In the genomic region with DNA sequence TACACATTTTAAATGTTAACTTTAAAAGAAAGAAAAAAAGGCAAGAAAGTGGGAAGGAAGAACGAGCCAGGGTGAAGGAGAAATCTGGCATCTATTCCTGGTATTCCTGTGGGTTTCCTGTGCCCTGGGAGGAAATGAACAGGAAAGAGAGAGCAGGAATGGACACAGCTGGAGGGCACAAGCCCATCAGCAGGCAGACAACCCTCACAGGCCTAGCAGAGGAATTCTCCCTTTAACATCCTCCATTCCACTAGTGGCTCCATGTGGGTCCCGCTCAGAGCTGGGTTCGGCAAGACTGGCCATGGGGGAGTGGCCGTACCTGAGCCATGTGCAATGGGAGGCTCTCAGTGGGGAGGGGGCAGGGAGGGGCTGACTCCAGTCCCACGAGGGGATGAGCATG, we compare ENCODE assay signal across 15 cellular contexts. TPM values are rescaled to one million over a fixed set of nuclear protein-coding genes. Genes with fewer than 3 reads are reported as not detected.
A peak's percentile ranks its signal among the peaks of the same experiment; 100 is the strongest.
DNase-seq lines count a peak whose midpoint lies in the region; ATAC-seq, FAIRE-seq and TF ChIP-seq lines count a peak whose summit lies in the region.
"Had no signal": no experiment of that assay in that cellular context is flagged by ENCODE, and none has a peak within 500 bp of the region (broad histone marks: within the 10 kb centered on the region; RNA-seq: fewer than 3 reads in every experiment).

No MANE protein-coding gene starts in this region.

- H2AK5ac ChIP-seq in IMR-90 (ENCODE audit: low read depth, low read length) = peak overlapping the region; percentile 51; the same call in 1 of the 2 replicates

- peaks cover 38% of the 10 kb centered on the region for H3K9me1 ChIP-seq in IMR-90 (ENCODE audit: insufficient read depth, low read length)

- no peak overlapping the region for H3K56ac ChIP-seq in IMR-90 (ENCODE audit: extremely low read depth, insufficient read depth, low read length)

- H3K4me1 ChIP-seq in A549 (peaks cover 36% of the 10 kb centered on the region), IMR-90 (ENCODE audit: control insufficient read depth, insufficient read depth, low read length) (peaks cover 31% of the 10 kb centered on the region)

- peak overlapping the region; percentile 25 to 47 for H3K4me3 Mint-ChIP-seq in effector memory CD8-positive, alpha-beta T cell
- no peak overlapping the region for H3K4me3 Mint-ChIP-seq in natural killer cell treated with Interleukin-12 subunit alpha and Interleukin-12 subunit beta and Interleukin-15 and Interleukin-18, amount 100 ng/mL, for 72 hours
- H3K4me3 Mint-ChIP-seq: activated B cell treated with CpG ODN at 0.5 μM for 24 hours; activated naive CD4-positive, alpha-beta T cell treated with anti-CD3 and anti-CD28 coated beads, Interleukin-2, amount 10 ng/mL, durations not matched to agents 7 days and 5 days had no signal

- WGBS in A549 (ENCODE audit: missing lambda C conversion rate) = 92% methylated on average over 5 of the region's 5 CpGs
- WGBS in IMR-90 (ENCODE audit: extremely low coverage in 2 of 2, insufficient read length in 1 of 2), 2 experiments = no CpG with 5 or more reads among the region's 5 CpGs

- H2BK5ac ChIP-seq in IMR-90 (ENCODE audit: low read depth, low read length, poor library complexity, severe bottlenecking) = no peak overlapping the region

- no peak overlapping the region for H4K8ac ChIP-seq in IMR-90 (ENCODE audit: low read depth in 2 of 2, low read length in 2 of 2)

- no peak overlapping the region for H4K5ac ChIP-seq in IMR-90 (ENCODE audit: low read depth, low read length)

- peaks cover 78 to 80% of the 10 kb centered on the region in 2 donors for H3K4me1 Mint-ChIP-seq in effector memory CD8-positive, alpha-beta T cell (ENCODE audit: low read depth in 2 of 2)
- H3K4me1 Mint-ChIP-seq in natural killer cell treated with Interleukin-12 subunit alpha and Interleukin-12 subunit beta and Interleukin-15 and Interleukin-18, amount 100 ng/mL, for 72 hours (ENCODE audit: low read depth in 2 of 2) = peaks cover 72 to 73% of the 10 kb centered on the region in 2 donors

- H3K27me3 Mint-ChIP-seq in effector memory CD8-positive, alpha-beta T cell = no peaks in the 10 kb centered on the region
- no peaks in the 10 kb centered on the region for H3K27me3 Mint-ChIP-seq in natural killer cell treated with Interleukin-12 subunit alpha and Interleukin-12 subunit beta and Interleukin-15 and Interleukin-18, amount 100 ng/mL, for 72 hours
- H3K27me3 Mint-ChIP-seq: activated B cell treated with CpG ODN at 0.5 μM for 24 hours had no signal

- H3K9me3 ChIP-seq in A549 (no peaks in the 10 kb centered on the region), IMR-90 (ENCODE audit: control insufficient read depth, insufficient read depth, low read length) (no peaks in the 10 kb centered on the region)

- H3K27ac ChIP-seq in A549 (peak overlapping the region; percentile 38 to 67; a peak in 4 of 6 replicates), IMR-90 (ENCODE audit: insufficient read depth, low read length) (no peak overlapping the region)

- peak overlapping the region; percentile 31; the same call in 1 of the 2 replicates for H3K4ac ChIP-seq in IMR-90 (ENCODE audit: low read depth, low read length)

- TF ChIP-seq POLR2A in A549 (IDR thresholded peaks at IDR 0.05; ENCODE audit: low read length) = no peak
- no peak for TF ChIP-seq POLR2A in IMR-90 (IDR thresholded peaks at IDR 0.05; ENCODE audit: low read depth, low read length)

- H3K4me3 ChIP-seq in A549 (no peak overlapping the region), IMR-90 (ENCODE audit: insufficient read depth, low read depth, low read length) (no peak overlapping the region)

- H4K91ac ChIP-seq in IMR-90 (ENCODE audit: insufficient read depth, low read depth, low read length) = no peak overlapping the region

- POLR2A ChIA-PET in A549 (lab: Yijun Ruan, JAX) = no interaction called here
- POLR2A ChIA-PET in IMR-90 (lab: Charles Lee; ENCODE audit: unreplicated experiment) = no interaction called here

- H2BK15ac ChIP-seq in IMR-90 (ENCODE audit: low read depth, low read length) = no peak overlapping the region

- H3K18ac ChIP-seq in IMR-90 (ENCODE audit: low read depth, low read length) = no peak overlapping the region

- ATAC-seq in A549 (no peak), IMR-90 (ENCODE audit: low read depth) (no peak), left colon (no peak), GM19324 (IDR thresholded peaks at IDR 0.05; ENCODE audit: low FRiP score, unreplicated experiment) (no peak)
- no peak for ATAC-seq in effector memory CD8-positive, alpha-beta T cell (replicated peaks)
- no peak for ATAC-seq in natural killer cell treated with Interleukin-12 subunit alpha and Interleukin-12 subunit beta and Interleukin-15 and Interleukin-18, amount 100 ng/mL, for 72 hours

- no peaks in the 10 kb centered on the region; the same call in 1 of the 2 replicates for H4K20me1 ChIP-seq in IMR-90 (ENCODE audit: insufficient read depth, low read length)

- TF ChIP-seq CTCF in A549 (IDR thresholded peaks at IDR 0.05) (no peak), IMR-90 (conservative IDR thresholded peaks at IDR 0.05; ENCODE audit: low read depth, low read length) (no peak)

- DNase-seq in A549 (ENCODE audit: low read depth in 1 of 2, low spot score in 1 of 2) = no peak
- no peak for DNase-seq in IMR-90
- no peak for DNase-seq in effector memory CD8-positive, alpha-beta T cell
- DNase-seq in natural killer cell treated with Interleukin-12 subunit alpha and Interleukin-12 subunit beta and Interleukin-15 and Interleukin-18, amount 100 ng/mL, for 72 hours (ENCODE audit: low spot score) = no peak
- DNase-seq in left colon = no peak
- no peak for DNase-seq in DMS53 (lab: John Stamatoyannopoulos, UW)
- DNase-seq in T1000 (lab: John Stamatoyannopoulos, UW) = no peak
- DNase-seq: activated B cell treated with CpG ODN at 0.5 μM for 24 hours; activated naive CD4-positive, alpha-beta T cell treated with anti-CD3 and anti-CD28 coated beads, Interleukin-2, amount 10 ng/mL, durations not matched to agents 7 days and 5 days; C1 segment of cervical spinal cord; NCI-H446 treated with DMSO at 0.1 percent for 48 hours had no signal

- H3K36me3 Mint-ChIP-seq in effector memory CD8-positive, alpha-beta T cell (ENCODE audit: insufficient read depth) = peaks cover 19% of the 10 kb centered on the region
- H3K36me3 Mint-ChIP-seq in natural killer cell treated with Interleukin-12 subunit alpha and Interleukin-12 subunit beta and Interleukin-15 and Interleukin-18, amount 100 ng/mL, for 72 hours = no peaks in the 10 kb centered on the region

- no peak for TF ChIP-seq RAD21 in A549 (conservative IDR thresholded peaks at IDR 0.05 in 1 of 2, IDR thresholded peaks at IDR 0.05 in 1 of 2)
- TF ChIP-seq RAD21 in IMR-90 (IDR thresholded peaks at IDR 0.05; ENCODE audit: low read length) = no peak

- peaks cover 3 to 43% of the 10 kb centered on the region in 2 experiments; a peak in 3 of 4 replicates for H3K79me1 ChIP-seq in IMR-90 (ENCODE audit: low read depth in 1 of 2, low read length in 2 of 2)

- H2AFZ ChIP-seq in IMR-90 (replicated peaks; ENCODE audit: low read length, poor library complexity) = no peak overlapping the region

- in situ Hi-C loops in IMR-90 (cut with MboI; ENCODE audit: low sequenced_read_pairs) = no loop called here

- dilution Hi-C loops in IMR-90 (cut with HindIII; ENCODE audit: low sequenced_read_pairs, unreplicated experiment) = no loop called here

- H3K27ac Mint-ChIP-seq in effector memory CD8-positive, alpha-beta T cell = peak overlapping the region; percentile 95 to 98
- peak overlapping the region; percentile 98 to 100 for H3K27ac Mint-ChIP-seq in natural killer cell treated with Interleukin-12 subunit alpha and Interleukin-12 subunit beta and Interleukin-15 and Interleukin-18, amount 100 ng/mL, for 72 hours

- FAIRE-seq in A549 (lab: Jason Lieb, UNC) = no peak

- H2BK20ac ChIP-seq in IMR-90 (ENCODE audit: low read depth, low read length) = peak overlapping the region; percentile 36; the same call in 1 of the 2 replicates

- CTCF ChIA-PET in A549 (lab: Yijun Ruan, JAX) = interaction anchor here (1.0 kb wide), 1 partner anchor 12 kb away, joined by 3 read pairs; no protein-coding TSS in a partner anchor
- CTCF ChIA-PET in IMR-90 (lab: Yijun Ruan, JAX) = no interaction called here

- H3K14ac ChIP-seq in IMR-90 (replicated peaks; ENCODE audit: low read depth, low read length) = no peak overlapping the region

- H2AK9ac ChIP-seq in IMR-90 (replicated peaks; ENCODE audit: low read depth, low read length, poor library complexity) = peak overlapping the region; percentile 37

- no peaks in the 10 kb centered on the region for H3K9me3 Mint-ChIP-seq in effector memory CD8-positive, alpha-beta T cell
- no peaks in the 10 kb centered on the region for H3K9me3 Mint-ChIP-seq in natural killer cell treated with Interleukin-12 subunit alpha and Interleukin-12 subunit beta and Interleukin-15 and Interleukin-18, amount 100 ng/mL, for 72 hours
- H3K9me3 Mint-ChIP-seq: activated B cell treated with CpG ODN at 0.5 μM for 24 hours; activated naive CD4-positive, alpha-beta T cell treated with anti-CD3 and anti-CD28 coated beads, Interleukin-2, amount 10 ng/mL, durations not matched to agents 7 days and 5 days had no signal

- TF ChIP-seq EP300 in A549 (IDR thresholded peaks at IDR 0.05) = no peak

- intact Hi-C loops in IMR-90 (cut with micrococcal nuclease) (no loop called here), left colon (cut with DNase I, micrococcal nuclease) (no loop called here)

- peak overlapping the region; percentile 11; the same call in 1 of the 2 replicates for H2BK120ac ChIP-seq in IMR-90 (ENCODE audit: low read depth, low read length)

- H3K4me2 ChIP-seq in A549 = no peak overlapping the region
- no peak overlapping the region for H3K4me2 ChIP-seq in IMR-90 (ENCODE audit: low read depth, low read length)

- H3K36me3 ChIP-seq in IMR-90 (ENCODE audit: control insufficient read depth, insufficient read depth, low read length) = peaks cover 2% of the 10 kb centered on the region; the same call in 1 of the 2 replicates

- no peaks in the 10 kb centered on the region for H3K27me3 ChIP-seq in IMR-90 (ENCODE audit: control insufficient read depth, insufficient read depth, low read length)

- H3K9ac ChIP-seq in IMR-90 (ENCODE audit: low read depth, low read length) = no peak overlapping the region

- BruUV-seq in IMR-90 (replicated peaks; lab: Mats Ljungman, UMichigan) = no TSS peak

- H3K23ac ChIP-seq in IMR-90 (ENCODE audit: low read depth, low read length) = no peak overlapping the region

RNA-seq across cellular contexts. Expression of a gene that starts 30.4 kb away (rescaled TPM):
- 29.5 and 36.3 TPM in 2 replicates for polyA plus RNA-seq in A549 (2011; rRNA removed)
- polyA plus RNA-seq in A549 (2012; cell fraction: cytosol; rRNA removed) = 9.1 and 11.1 TPM in 2 replicates
- polyA plus RNA-seq in A549 (2012; cell fraction: nucleus; rRNA removed) = 11.3 and 15.0 TPM in 2 replicates
- 13.5 to 16.2 TPM (median 13.9 TPM) in 3 replicates for polyA plus RNA-seq in A549 (2017; fragmentation: RNase III; extraction: RNeasy Plus Mini Kit Qiagen cat#74134 plus additional on column Dnase treatment)
- 31.4 and 40.6 TPM in 2 replicates for polyA minus RNA-seq in A549 (2011; rRNA and poly(A)+ RNA removed)
- total RNA-seq in IMR-90 (2012; rRNA removed) = 16.5 and 20.0 TPM in 2 replicates
- polyA plus RNA-seq in IMR-90 (2012; rRNA removed) = 12.6 and 14.7 TPM in 2 replicates
- polyA plus RNA-seq in IMR-90 (2012; cell fraction: cytosol; rRNA removed) = 8.9 and 10.2 TPM in 2 replicates
- polyA plus RNA-seq in IMR-90 (2012; cell fraction: nucleus; rRNA removed; ENCODE audit: low replicate concordance) = 19.2 and 37.2 TPM in 2 replicates
- total RNA-seq in natural killer cell treated with Interleukin-12 subunit alpha and Interleukin-12 subunit beta and Interleukin-15 and Interleukin-18, amount 100 ng/mL, for 72 hours = 1 to 10 TPM; 5.9 to 6.3 TPM
- total RNA-seq in left colon = 10 to 100 TPM; 14.5 to 19.2 TPM

RNA-seq across cellular contexts. Expression of a gene that starts 32.9 kb away (rescaled TPM):
- polyA plus RNA-seq in A549 (2011; rRNA removed) (85.1 and 96.5 TPM in 2 replicates), A549 (2017; fragmentation: RNase III; extraction: RNeasy Plus Mini Kit Qiagen cat#74134 plus additional on column Dnase treatment) (72.8 to 104 TPM (median 87.0 TPM) in 3 replicates), IMR-90 (2012; rRNA removed) (92.2 and 102 TPM in 2 replicates)
- 134 and 167 TPM in 2 replicates for polyA plus RNA-seq in A549 (2012; cell fraction: cytosol; rRNA removed)
- polyA plus RNA-seq in A549 (2012; cell fraction: nucleus; rRNA removed) = 43.2 and 60.1 TPM in 2 replicates
- 20.9 and 23.0 TPM in 2 replicates for polyA minus RNA-seq in A549 (2011; rRNA and poly(A)+ RNA removed)
- total RNA-seq in IMR-90 (2012; rRNA removed) (60.8 and 66.7 TPM in 2 replicates), left colon (10 to 100 TPM; 27.5 to 31.8 TPM)
- polyA plus RNA-seq in IMR-90 (2012; cell fraction: cytosol; rRNA removed) = 87.1 and 119 TPM in 2 replicates
- polyA plus RNA-seq in IMR-90 (2012; cell fraction: nucleus; rRNA removed; ENCODE audit: low replicate concordance) = 15.6 and 33.4 TPM in 2 replicates
- total RNA-seq in natural killer cell treated with Interleukin-12 subunit alpha and Interleukin-12 subunit beta and Interleukin-15 and Interleukin-18, amount 100 ng/mL, for 72 hours = 10 to 100 TPM; 71.2 to 78.6 TPM

RNA-seq across cellular contexts. Expression of a gene that starts 46.8 kb away (rescaled TPM):
- polyA plus RNA-seq in A549 (2011; rRNA removed) (1.1 and 1.3 TPM in 2 replicates), A549 (2017; fragmentation: RNase III; extraction: RNeasy Plus Mini Kit Qiagen cat#74134 plus additional on column Dnase treatment) (1.5 to 2.1 TPM (median 1.9 TPM) in 3 replicates), IMR-90 (2012; rRNA removed) (1.8 and 2.1 TPM in 2 replicates)
- 1.9 and 2.7 TPM in 2 replicates for polyA plus RNA-seq in A549 (2012; cell fraction: cytosol; rRNA removed)
- polyA plus RNA-seq in A549 (2012; cell fraction: nucleus; rRNA removed) = 1.4 and 1.6 TPM in 2 replicates
- 1.3 and 2.6 TPM in 2 replicates for polyA minus RNA-seq in A549 (2011; rRNA and poly(A)+ RNA removed)
- total RNA-seq in IMR-90 (2012; rRNA removed) (0.54 and 1.7 TPM in 2 replicates), left colon (1 to 10 TPM; 3.4 to 4.9 TPM)
- polyA plus RNA-seq in IMR-90 (2012; cell fraction: cytosol; rRNA removed) = 0.40 and 1.2 TPM in 2 replicates
- 0.95 and 0.96 TPM in 2 replicates for polyA plus RNA-seq in IMR-90 (2012; cell fraction: nucleus; rRNA removed; ENCODE audit: low replicate concordance)
- total RNA-seq in natural killer cell treated with Interleukin-12 subunit alpha and Interleukin-12 subunit beta and Interleukin-15 and Interleukin-18, amount 100 ng/mL, for 72 hours = 10 to 100 TPM in 1 of 2 donors, 1 to 10 TPM in 1; 7.2 to 11.6 TPM

RNA-seq across cellular contexts. Expression of a gene that starts 59.8 kb away (rescaled TPM):
- polyA plus RNA-seq in A549 (2011; rRNA removed) (0.09 TPM in 1 of 2 replicates, not detected in the other), A549 (2017; fragmentation: RNase III; extraction: RNeasy Plus Mini Kit Qiagen cat#74134 plus additional on column Dnase treatment) (0.09 to 0.15 TPM in 2 of 3 replicates, not detected in the other), IMR-90 (2012; rRNA removed) (not detected in 2 replicates)
- 0.04 TPM in 1 of 2 replicates, not detected in the other for polyA plus RNA-seq in A549 (2012; cell fraction: cytosol; rRNA removed)
- polyA plus RNA-seq in A549 (2012; cell fraction: nucleus; rRNA removed) = 0.16 and 0.33 TPM in 2 replicates
- polyA minus RNA-seq in A549 (2011; rRNA and poly(A)+ RNA removed) = not detected in 2 replicates
- total RNA-seq in IMR-90 (2012; rRNA removed) (not detected in 2 replicates), left colon (not detected)
- polyA plus RNA-seq in IMR-90 (2012; cell fraction: cytosol; rRNA removed) = not detected in 2 replicates
- 0.10 and 0.12 TPM in 2 replicates for polyA plus RNA-seq in IMR-90 (2012; cell fraction: nucleus; rRNA removed; ENCODE audit: low replicate concordance)
- under 1 TPM; 0.45 to 0.67 TPM for total RNA-seq in natural killer cell treated with Interleukin-12 subunit alpha and Interleukin-12 subunit beta and Interleukin-15 and Interleukin-18, amount 100 ng/mL, for 72 hours
- total RNA-seq: activated B cell treated with CpG ODN at 0.5 μM for 24 hours, dermis microvascular lymphatic vessel endothelial cell, glomerular endothelial cell, lung microvascular endothelial cell had no signal
